16 cellular contexts compared by ENCODE assay signal in the genomic region with DNA sequence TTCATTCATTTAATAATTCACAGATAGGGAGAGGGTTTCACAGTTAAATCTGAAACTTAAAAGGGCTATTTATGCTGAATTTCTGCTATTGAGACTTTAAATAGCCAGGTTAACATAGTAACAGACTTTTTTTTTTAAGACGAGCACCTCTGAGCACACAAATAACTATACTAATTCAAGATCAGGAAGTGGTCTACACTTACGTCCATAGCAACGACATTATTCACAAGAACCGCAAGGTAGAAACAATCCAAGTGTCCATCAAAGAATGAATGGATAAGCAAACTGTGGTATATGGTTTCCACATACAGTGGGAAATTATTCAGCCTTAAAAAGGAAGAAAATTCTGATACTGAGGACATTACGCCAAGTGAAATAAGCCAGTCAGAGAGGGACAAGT.
DNase-seq lines count a peak whose midpoint lies in the region; ATAC-seq and TF ChIP-seq lines count a peak whose summit lies in the region.
"Had no signal": no experiment of that assay in that cellular context is flagged by ENCODE, and none has a peak within 500 bp of the region (broad histone marks: within the 10 kb centered on the region; RNA-seq: fewer than 3 reads in every experiment).

No MANE protein-coding gene starts in this region.

- ATAC-seq in GM18511 (IDR thresholded peaks at IDR 0.05; ENCODE audit: unreplicated experiment) (peak; percentile 95), GM21529 (IDR thresholded peaks at IDR 0.05; ENCODE audit: unreplicated experiment) (peak; percentile 58), HG03378 (IDR thresholded peaks at IDR 0.05; ENCODE audit: unreplicated experiment) (peak; percentile 94), HG03196 (IDR thresholded peaks at IDR 0.05; ENCODE audit: unreplicated experiment) (no peak), GM18909 (IDR thresholded peaks at IDR 0.05; ENCODE audit: poor library complexity, unreplicated experiment) (no peak)
- ATAC-seq: gastroesophageal sphincter, SK-N-SH treated with all-trans-retinoic acid at 6 μM for 48 hours had no signal

- TF ChIP-seq CTCF in fibroblast of the aortic adventitia (IDR thresholded peaks at IDR 0.05; ENCODE audit: insufficient read depth, low read length): no peak

- peak; percentile 45 for DNase-seq in fibroblast of the aortic adventitia (ENCODE audit: low read depth)
- DNase-seq in nucleus accumbens (lab: John Stamatoyannopoulos, UW): no peak
- no peak for DNase-seq in DMS79 (lab: John Stamatoyannopoulos, UW)
- DNase-seq: activated T-cell treated with anti-CD3 and anti-CD28 coated beads, Interleukin-2, amount 50 U/mL, for 48 hours; amygdala; CD4-positive, alpha-beta T cell; naive thymus-derived CD8-positive, alpha-beta T cell; NCI-H2107; sigmoid colon had no signal

- H3K4me3 ChIP-seq in fibroblast of the aortic adventitia (ENCODE audit: low read depth, low read length): no peak overlapping the region
- H3K4me3 ChIP-seq: gastroesophageal sphincter, sigmoid colon had no signal

Comparison
In these comparisons a context has a peak if more than half of its experiments do, and no peak if none do; other contexts are left out.
1. ATAC-seq: peak in GM18511 (single experiment), GM21529 (single experiment) and HG03378 (single experiment); none in HG03196 (single experiment) and GM18909 (single experiment).